In the genomic region with DNA sequence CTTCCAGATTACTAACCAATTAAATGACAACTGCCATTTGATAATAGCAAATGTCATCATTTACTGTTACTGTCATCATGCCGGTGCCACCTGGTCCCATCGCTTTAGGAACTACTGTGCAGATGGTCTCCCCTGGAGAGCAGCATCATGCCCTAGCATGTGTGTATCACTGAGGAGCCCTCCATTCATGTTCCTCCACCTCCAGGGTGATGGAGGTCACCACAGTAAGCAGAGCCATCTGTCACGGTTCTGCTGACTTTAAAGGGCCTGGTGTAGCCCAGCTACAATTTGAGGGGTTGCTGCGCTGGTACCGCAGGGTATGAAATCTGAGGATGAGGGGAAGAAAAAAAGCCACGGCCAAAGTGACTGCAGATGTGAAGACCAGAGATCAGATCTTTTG, we compare ENCODE assay signal across 21 cellular contexts.
DNase-seq lines count a peak whose midpoint lies in the region; ATAC-seq and TF ChIP-seq lines count a peak whose summit lies in the region.
"Had no signal": no experiment of that assay in that cellular context is flagged by ENCODE, and none has a peak within 500 bp of the region (broad histone marks: within the 10 kb centered on the region; RNA-seq: fewer than 3 reads in every experiment).

No MANE protein-coding gene starts in this region.

- DNase-seq in NCI-H748 (lab: John Stamatoyannopoulos, UW; ENCODE audit: unreplicated experiment), result peak; percentile 73
- no peak for DNase-seq in NCI-H748 treated with DMSO at 0.1 percent for 48 hours (lab: John Stamatoyannopoulos, UW)
- DNase-seq in NCI-H1694 treated with DMSO at 0.1 percent for 48 hours (lab: John Stamatoyannopoulos, UW), result peak; percentile 93
- peak; percentile 85 for DNase-seq in NCI-H524 treated with DMSO at 0.1 percent for 48 hours (lab: John Stamatoyannopoulos, UW)
- DNase-seq in neural crest cell (ENCODE audit: low read depth, low spot score), result no peak
- no peak for DNase-seq in mesothelial cell of epicardium (ENCODE audit: low spot score in 2 of 2, unreplicated experiment in 2 of 2)
- DNase-seq: CD4-positive, alpha-beta T cell; DMS79; EL; GF-D8; GOT3; HFFc6; KBM-7; NCI-H2029; NCI-H446; NCI-H526 treated with DMSO at 0.1 percent for 48 hours; Peyer's patch; SHP77 treated with DMSO at 0.1 percent for 48 hours; T-helper 1 cell had no signal

- H3K27me3 Mint-ChIP-seq in neural crest cell (ENCODE audit: low read depth) (no peaks in the 10 kb centered on the region), mesothelial cell of epicardium (ENCODE audit: low read depth) (peaks cover 8% of the 10 kb centered on the region)

- H3K27ac Mint-ChIP-seq in neural crest cell (ENCODE audit: unreplicated experiment) (peak overlapping the region; percentile 40), mesothelial cell of epicardium (no peak overlapping the region)
- H3K27ac Mint-ChIP-seq: CD4-positive, alpha-beta T cell; HFFc6; T-helper 2 cell treated with Interferon-gamma antibody and Interleukin-4, amounts not matched to agents 5 μg/mL and 100 μg/mL, for 36 hours had no signal

- no peak for ATAC-seq in HG02938 (IDR thresholded peaks at IDR 0.05; ENCODE audit: unreplicated experiment)

- H3K4me1 Mint-ChIP-seq in neural crest cell (peaks cover 16% of the 10 kb centered on the region), mesothelial cell of epicardium (no peaks in the 10 kb centered on the region)

- TF ChIP-seq CTCF in neural crest cell (conservative IDR thresholded peaks at IDR 0.05), result no peak
- TF ChIP-seq CTCF in mesothelial cell of epicardium (IDR thresholded peaks at IDR 0.05; ENCODE audit: unreplicated experiment), result no peak

- no peaks in the 10 kb centered on the region for H3K36me3 Mint-ChIP-seq in neural crest cell (ENCODE audit: low read depth)
- no peaks in the 10 kb centered on the region for H3K36me3 Mint-ChIP-seq in mesothelial cell of epicardium

- H3K9me3 Mint-ChIP-seq in neural crest cell (peaks cover 6% of the 10 kb centered on the region), mesothelial cell of epicardium (peaks cover 9% of the 10 kb centered on the region)

- H3K4me3 Mint-ChIP-seq in neural crest cell, result no peak overlapping the region
- H3K4me3 Mint-ChIP-seq in mesothelial cell of epicardium, result no peak overlapping the region
- H3K4me3 Mint-ChIP-seq: CD4-positive, alpha-beta T cell; HFFc6; T-helper 2 cell treated with Interferon-gamma antibody and Interleukin-4, amounts not matched to agents 5 μg/mL and 100 μg/mL, for 36 hours had no signal

Comparison
In these comparisons a context has a peak if more than half of its experiments do, and no peak if none do; other contexts are left out.
1. DNase-seq: peak in NCI-H748 (single experiment), NCI-H1694 treated with DMSO at 0.1 percent for 48 hours (single experiment) and NCI-H524 treated with DMSO at 0.1 percent for 48 hours (single experiment); none in NCI-H748 treated with DMSO at 0.1 percent for 48 hours (single experiment), neural crest cell (single experiment) and mesothelial cell of epicardium (0 of 2).